In the genomic region with DNA sequence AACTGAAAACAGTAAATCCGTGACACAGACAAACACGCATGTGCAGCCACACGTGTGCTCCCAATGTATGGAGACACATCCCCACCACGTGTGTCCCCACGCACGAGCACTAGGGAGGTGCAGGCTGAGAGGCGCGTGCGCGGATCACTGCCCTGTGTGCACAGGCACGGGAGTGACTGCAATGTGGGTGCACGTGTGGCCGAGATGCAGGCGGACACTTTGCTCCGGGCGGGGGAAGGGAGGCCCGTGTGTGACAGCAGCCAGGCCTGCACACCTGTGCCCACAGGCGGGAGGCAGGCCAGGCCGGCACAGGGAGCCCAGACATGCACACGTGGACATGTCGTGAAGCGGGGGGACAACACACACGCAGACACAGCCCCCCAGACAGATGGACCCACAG, we compare ENCODE assay signal across 20 cellular contexts.
DNase-seq lines count a peak whose midpoint lies in the region; ATAC-seq, FAIRE-seq and TF ChIP-seq lines count a peak whose summit lies in the region.
"Had no signal": no experiment of that assay in that cellular context is flagged by ENCODE, and none has a peak within 500 bp of the region (broad histone marks: within the 10 kb centered on the region; RNA-seq: fewer than 3 reads in every experiment).

No MANE protein-coding gene starts in this region.

- no peak overlapping the region for H2BK20ac ChIP-seq in IMR-90 (ENCODE audit: low read depth, low read length)

- H2BK12ac ChIP-seq in trophoblast cell (ENCODE audit: low read length) = no peak overlapping the region

- POLR2A ChIA-PET in HepG2 (lab: Yijun Ruan, JAX) (no interaction called here), IMR-90 (lab: Charles Lee; ENCODE audit: unreplicated experiment) (no interaction called here)

- no peak overlapping the region for H3K18ac ChIP-seq in IMR-90 (ENCODE audit: low read depth, low read length)
- H3K18ac ChIP-seq in trophoblast cell (ENCODE audit: low read length) = no peak overlapping the region

- in situ Hi-C loops in HepG2 (cut with HindIII; ENCODE audit: extremely low pct_ligation_motif_present, low pct_unique_long_range_greater_than_20kb) (no loop called here), IMR-90 (cut with MboI; ENCODE audit: low sequenced_read_pairs) (no loop called here)

- no peaks in the 10 kb centered on the region for H3K79me1 ChIP-seq in IMR-90 (ENCODE audit: low read depth in 1 of 2, low read length in 2 of 2)
- no peaks in the 10 kb centered on the region for H3K79me1 ChIP-seq in trophoblast cell (ENCODE audit: low read length)

- no peak overlapping the region for H3K4me3 ChIP-seq in HepG2 (replicated peaks in 1 of 3; ENCODE audit: insufficient read depth in 1 of 3, low read depth in 2 of 3, low read length in 3 of 3)
- no peak overlapping the region for H3K4me3 ChIP-seq in right lobe of liver
- H3K4me3 ChIP-seq in IMR-90 (ENCODE audit: insufficient read depth, low read depth, low read length) = no peak overlapping the region
- peak overlapping the region; percentile 56 for H3K4me3 ChIP-seq in trophoblast cell (ENCODE audit: low read depth, low read length)
- H3K4me3 ChIP-seq in smooth muscle cell = no peak overlapping the region
- H3K4me3 ChIP-seq: GM12878, HAP-1 had no signal

- H3K4ac ChIP-seq in IMR-90 (ENCODE audit: low read depth, low read length) (no peak overlapping the region), trophoblast cell (ENCODE audit: low read depth, low read length) (no peak overlapping the region)

- H3K14ac ChIP-seq in IMR-90 (replicated peaks; ENCODE audit: low read depth, low read length) (no peak overlapping the region), trophoblast cell (ENCODE audit: low read length) (no peak overlapping the region)

- TF ChIP-seq RAD21 in HepG2 (CRISPR knock-in tag; IDR thresholded peaks at IDR 0.05) (no peak), IMR-90 (IDR thresholded peaks at IDR 0.05; ENCODE audit: low read length) (no peak)

- WGBS in HepG2 (ENCODE audit: low lambda C conversion rate) = 88% methylated on average over 16 of the region's 23 CpGs
- 83% methylated on average over 7 of the region's 23 CpGs for WGBS in right lobe of liver (ENCODE audit: insufficient coverage, low coverage, low lambda C conversion rate, missing lambda C conversion rate)
- WGBS in IMR-90 (ENCODE audit: extremely low coverage in 2 of 2, insufficient read length in 1 of 2), 2 experiments = 91% methylated on average over 16 of the region's 23 CpGs; no CpG with 5 or more reads in 1 of the 2 experiments
- WGBS in trophoblast cell (ENCODE audit: extremely low coverage, insufficient coverage, insufficient read length) = no CpG with 5 or more reads among the region's 23 CpGs
- 95% methylated on average over 23 of the region's 23 CpGs for WGBS in smooth muscle cell (ENCODE audit: low lambda C conversion rate)

- CTCF ChIA-PET in HepG2 (lab: Yijun Ruan, JAX; ENCODE audit: low intra/inter-chr PET ratio, low total read pairs) = no interaction called here
- CTCF ChIA-PET in IMR-90 (lab: Yijun Ruan, JAX) = no interaction called here

- dilution Hi-C loops in IMR-90 (cut with HindIII; ENCODE audit: low sequenced_read_pairs, unreplicated experiment) = no loop called here

- no peak for FAIRE-seq in HepG2 (lab: Jason Lieb, UNC)
- FAIRE-seq: A204.1, GM12878, GM18507, GM19239, HTR-8/SVneo had no signal

- no peak for TF ChIP-seq EP300 in HepG2 (IDR thresholded peaks at IDR 0.05; ENCODE audit: low read depth in 2 of 2, low read length in 2 of 2)
- no peak for TF ChIP-seq EP300 in HepG2 (CRISPR knock-in tag; IDR thresholded peaks at IDR 0.05; ENCODE audit: borderline replicate concordance)

- H3K9me1 ChIP-seq in IMR-90 (ENCODE audit: insufficient read depth, low read length) = 0 out of 2 replicates have a peak, but pooled peaks cover 2% of the 10 kb centered on the region

- DNase-seq in HepG2 (ENCODE audit: low spot score) (no peak), right lobe of liver (no peak), IMR-90 (no peak), glutamatergic neuron (peak; percentile 46), trophoblast cell (peak in 1 of 2 donors; percentile 38), activated gamma-delta T cell (lab: John Stamatoyannopoulos, UW) (no peak), smooth muscle cell (lab: John Stamatoyannopoulos, UW; ENCODE audit: unreplicated experiment) (no peak)
- DNase-seq: C1 segment of cervical spinal cord; CD4-positive, alpha-beta T cell; DMS79; HFFc6; KBM-7 had no signal

- H3K9ac ChIP-seq in HepG2 (ENCODE audit: insufficient read depth, low read depth, low read length) (no peak overlapping the region), IMR-90 (ENCODE audit: low read depth, low read length) (no peak overlapping the region), trophoblast cell (ENCODE audit: low read length) (no peak overlapping the region), smooth muscle cell (ENCODE audit: low read depth) (no peak overlapping the region)

- H3K23ac ChIP-seq in IMR-90 (ENCODE audit: low read depth, low read length) (no peak overlapping the region), trophoblast cell (ENCODE audit: low read length) (no peak overlapping the region)

- ATAC-seq in HepG2 = no peak
- no peak for ATAC-seq in right lobe of liver
- ATAC-seq in IMR-90 (ENCODE audit: low read depth) = no peak
- ATAC-seq in GM21447 (IDR thresholded peaks at IDR 0.05; ENCODE audit: unreplicated experiment) = no peak
- ATAC-seq: GM12878 had no signal

- H2BK120ac ChIP-seq in IMR-90 (ENCODE audit: low read depth, low read length) (no peak overlapping the region), trophoblast cell (ENCODE audit: insufficient read depth, low read length, poor library complexity) (no peak overlapping the region)

- H3K27ac ChIP-seq in HepG2 (ENCODE audit: extremely low read length, insufficient read depth, low read length) (no peak overlapping the region), right lobe of liver (no peak overlapping the region), IMR-90 (ENCODE audit: insufficient read depth, low read length) (no peak overlapping the region), trophoblast cell (ENCODE audit: low read depth, low read length) (no peak overlapping the region), smooth muscle cell (ENCODE audit: low read depth) (no peak overlapping the region)

- BruUV-seq in HepG2 (replicated peaks; lab: Mats Ljungman, UMichigan) (no TSS peak), IMR-90 (replicated peaks; lab: Mats Ljungman, UMichigan) (no TSS peak)

- H4K91ac ChIP-seq in IMR-90 (ENCODE audit: insufficient read depth, low read depth, low read length) (no peak overlapping the region), trophoblast cell (ENCODE audit: low read depth, low read length) (no peak overlapping the region)

- intact Hi-C loops in HepG2 (cut with micrococcal nuclease; ENCODE audit: unreplicated experiment) (no loop called here), right lobe of liver (cut with DNase I) (no loop called here), IMR-90 (cut with micrococcal nuclease) (no loop called here)

- H4K12ac ChIP-seq in trophoblast cell (ENCODE audit: low read depth, low read length) = no peak overlapping the region

- H2AK5ac ChIP-seq in IMR-90 (ENCODE audit: low read depth, low read length) = no peak overlapping the region
- no peak overlapping the region for H2AK5ac ChIP-seq in trophoblast cell (ENCODE audit: low read length)

- H2BK5ac ChIP-seq in IMR-90 (ENCODE audit: low read depth, low read length, poor library complexity, severe bottlenecking) (no peak overlapping the region), trophoblast cell (ENCODE audit: low read depth, low read length, poor library complexity) (no peak overlapping the region)

- no peaks in the 10 kb centered on the region for H3F3A ChIP-seq in smooth muscle cell (ENCODE audit: low read depth)

- no peak overlapping the region for H3K4me3 Mint-ChIP-seq in glutamatergic neuron (ENCODE audit: unreplicated experiment)
- H3K4me3 Mint-ChIP-seq: B cell; CD4-positive, alpha-beta T cell; HFFc6 had no signal

- H4K8ac ChIP-seq in IMR-90 (ENCODE audit: low read depth in 2 of 2, low read length in 2 of 2) = no peak overlapping the region
- H4K8ac ChIP-seq in trophoblast cell (ENCODE audit: low read depth, low read length) = no peak overlapping the region

- peaks cover 17% of the 10 kb centered on the region for H3K9me3 Mint-ChIP-seq in glutamatergic neuron (ENCODE audit: unreplicated experiment)
- H3K9me3 Mint-ChIP-seq: CD4-positive, alpha-beta T cell; HFFc6 had no signal

- H3K4me1 ChIP-seq in HepG2 (ENCODE audit: insufficient read depth, low read length) = no peaks in the 10 kb centered on the region
- no peaks in the 10 kb centered on the region for H3K4me1 ChIP-seq in right lobe of liver
- H3K4me1 ChIP-seq in IMR-90 (ENCODE audit: control insufficient read depth, insufficient read depth, low read length) = no peaks in the 10 kb centered on the region
- H3K4me1 ChIP-seq in trophoblast cell (ENCODE audit: control insufficient read depth in 1 of 2, insufficient read depth in 2 of 2, low read length in 2 of 2) = peaks cover 7 to 8% of the 10 kb centered on the region in 2 experiments
- H3K4me1 ChIP-seq in smooth muscle cell (ENCODE audit: low read depth) = no peaks in the 10 kb centered on the region
- H3K4me1 ChIP-seq: HAP-1 had no signal

- peak overlapping the region; percentile 19 for H2AK9ac ChIP-seq in IMR-90 (replicated peaks; ENCODE audit: low read depth, low read length, poor library complexity)

- no peak overlapping the region for H2BK15ac ChIP-seq in IMR-90 (ENCODE audit: low read depth, low read length)

- TF ChIP-seq CTCF in HepG2 (CRISPR knock-in tag; IDR thresholded peaks at IDR 0.05) (no peak), right lobe of liver (IDR thresholded peaks at IDR 0.05) (no peak), IMR-90 (conservative IDR thresholded peaks at IDR 0.05; ENCODE audit: low read depth, low read length) (no peak), glutamatergic neuron (IDR thresholded peaks at IDR 0.05; ENCODE audit: partially characterized antibody, unreplicated experiment) (no peak), smooth muscle cell (IDR thresholded peaks at IDR 0.05; ENCODE audit: borderline replicate concordance, insufficient read depth, poor library complexity, severe bottlenecking) (no peak)

- no peaks in the 10 kb centered on the region for H3K27me3 ChIP-seq in HepG2 (ENCODE audit: control insufficient read depth in 1 of 2, insufficient read depth in 2 of 2, low read length in 2 of 2)
- H3K27me3 ChIP-seq in right lobe of liver = no peaks in the 10 kb centered on the region
- H3K27me3 ChIP-seq in IMR-90 (ENCODE audit: control insufficient read depth, insufficient read depth, low read length) = no peaks in the 10 kb centered on the region
- no peaks in the 10 kb centered on the region for H3K27me3 ChIP-seq in trophoblast cell (ENCODE audit: insufficient read depth, low read length)
- no peaks in the 10 kb centered on the region for H3K27me3 ChIP-seq in smooth muscle cell (ENCODE audit: low read depth)

- peak overlapping the region; percentile 78 for H3K27ac Mint-ChIP-seq in glutamatergic neuron (ENCODE audit: unreplicated experiment)
- H3K27ac Mint-ChIP-seq: B cell; CD4-positive, alpha-beta T cell; HFFc6 had no signal

- H3K79me2 ChIP-seq in HepG2 (ENCODE audit: insufficient read depth, low read length) = no peaks in the 10 kb centered on the region
- no peaks in the 10 kb centered on the region for H3K79me2 ChIP-seq in trophoblast cell (ENCODE audit: control insufficient read depth, insufficient read depth, low read length, poor library complexity)
- H3K79me2 ChIP-seq in smooth muscle cell (ENCODE audit: low read depth) = no peaks in the 10 kb centered on the region

- H4K5ac ChIP-seq in IMR-90 (ENCODE audit: low read depth, low read length) = no peak overlapping the region

- no peak overlapping the region for H3K56ac ChIP-seq in IMR-90 (ENCODE audit: extremely low read depth, insufficient read depth, low read length)

- H3K36me3 ChIP-seq in HepG2 (replicated peaks in 1 of 2; ENCODE audit: control insufficient read depth in 1 of 2, insufficient read depth in 2 of 2, low read length in 2 of 2) (peaks cover 3 to 4% of the 10 kb centered on the region in 2 experiments; a peak in 4 of 5 replicates), right lobe of liver (no peaks in the 10 kb centered on the region), IMR-90 (ENCODE audit: control insufficient read depth, insufficient read depth, low read length) (peaks cover 38% of the 10 kb centered on the region), trophoblast cell (ENCODE audit: control insufficient read depth in 1 of 2, insufficient read depth in 2 of 2, low read length in 2 of 2) (peaks cover 4 to 5% of the 10 kb centered on the region in 2 experiments), smooth muscle cell (ENCODE audit: low read depth) (no peaks in the 10 kb centered on the region)

- no peak overlapping the region for H3K4me2 ChIP-seq in HepG2 (ENCODE audit: low read depth, low read length)
- no peak overlapping the region for H3K4me2 ChIP-seq in IMR-90 (ENCODE audit: low read depth, low read length)
- H3K4me2 ChIP-seq in trophoblast cell (ENCODE audit: low read length) = no peak overlapping the region
- no peak overlapping the region for H3K4me2 ChIP-seq in smooth muscle cell

- no peak overlapping the region for H2AFZ ChIP-seq in HepG2 (ENCODE audit: low read length)
- H2AFZ ChIP-seq in IMR-90 (replicated peaks; ENCODE audit: low read length, poor library complexity) = no peak overlapping the region
- H2AFZ ChIP-seq in trophoblast cell (ENCODE audit: insufficient read depth, low read length, poor library complexity) = no peak overlapping the region
- no peak overlapping the region for H2AFZ ChIP-seq in smooth muscle cell (ENCODE audit: low read depth)

- H4K20me1 ChIP-seq in HepG2 (ENCODE audit: insufficient read depth, low read length) (no peaks in the 10 kb centered on the region), IMR-90 (ENCODE audit: insufficient read depth, low read length) (no peaks in the 10 kb centered on the region), smooth muscle cell (ENCODE audit: low read depth) (no peaks in the 10 kb centered on the region)

- TF ChIP-seq POLR2A in HepG2 (IDR thresholded peaks at IDR 0.05; ENCODE audit: insufficient read depth in 1 of 2, low read depth in 2 of 2, low read length in 2 of 2) (no peak), right lobe of liver (IDR thresholded peaks at IDR 0.05) (no peak), IMR-90 (IDR thresholded peaks at IDR 0.05; ENCODE audit: low read depth, low read length) (no peak)

- peaks cover 19% of the 10 kb centered on the region for H3K27me3 Mint-ChIP-seq in glutamatergic neuron (ENCODE audit: unreplicated experiment)
- H3K27me3 Mint-ChIP-seq: B cell; CD4-positive, alpha-beta T cell had no signal

- H3K4me1 Mint-ChIP-seq in glutamatergic neuron (ENCODE audit: low read depth, unreplicated experiment) = peaks cover 17% of the 10 kb centered on the region
- H3K4me1 Mint-ChIP-seq: B cell had no signal

- peaks cover 4% of the 10 kb centered on the region for H3K36me3 Mint-ChIP-seq in glutamatergic neuron (ENCODE audit: unreplicated experiment)

- H3K9me3 ChIP-seq in HepG2 (ENCODE audit: low read length) (no peaks in the 10 kb centered on the region), right lobe of liver (no peaks in the 10 kb centered on the region), IMR-90 (ENCODE audit: control insufficient read depth, insufficient read depth, low read length) (no peaks in the 10 kb centered on the region), trophoblast cell (ENCODE audit: insufficient read depth, low read depth, low read length) (peaks cover 2% of the 10 kb centered on the region), smooth muscle cell (replicated peaks; ENCODE audit: low read depth) (no peaks in the 10 kb centered on the region)
- H3K9me3 ChIP-seq: HAP-1 had no signal
